22 cellular contexts compared by ENCODE assay signal in the genomic region with DNA sequence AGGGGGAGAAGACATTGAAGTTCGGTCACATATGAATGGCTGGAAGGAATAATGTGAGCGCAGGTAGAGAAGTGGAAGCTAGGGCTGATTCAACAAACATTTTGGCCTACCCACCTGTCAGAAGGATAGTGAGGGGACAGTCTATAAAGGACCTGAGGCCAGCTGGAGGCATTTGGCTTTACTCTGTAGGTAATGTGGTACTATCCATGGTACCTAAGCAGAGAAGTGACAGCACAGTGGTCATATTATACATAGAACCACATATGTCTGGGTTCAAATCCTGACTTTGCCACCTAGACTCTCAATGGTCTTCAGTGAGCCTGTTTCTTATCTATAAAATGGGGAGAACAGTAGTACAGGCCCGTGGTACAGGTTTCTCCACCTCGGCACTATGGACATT.
DNase-seq lines count a peak whose midpoint lies in the region; ATAC-seq and TF ChIP-seq lines count a peak whose summit lies in the region.
"Had no signal": no experiment of that assay in that cellular context is flagged by ENCODE, and none has a peak within 500 bp of the region (broad histone marks: within the 10 kb centered on the region; RNA-seq: fewer than 3 reads in every experiment).

No MANE protein-coding gene starts in this region.

- H3K27ac ChIP-seq in HCT116 (ENCODE audit: low read depth, low read length), result no peak overlapping the region
- H3K27ac ChIP-seq: 22Rv1; BLaER1 treated with 17β-estradiol and CSF1 and Interleukin-3, amounts not matched to agents 10 nM and 100 nM had no signal

- DNase-seq in activated CD8-positive, alpha-beta memory T cell treated with anti-CD3 and anti-CD28 coated beads for 24 hours, result peak; percentile 3
- DNase-seq in activated CD8-positive, alpha-beta memory T cell treated with anti-CD3 and anti-CD28 coated beads, Interleukin-2, amount 10 ng/mL, durations not matched to agents 7 days and 5 days, result no peak
- DNase-seq in HCT116 (ENCODE audit: low read depth, low spot score), result no peak
- peak; percentile 19 for DNase-seq in osteocyte (ENCODE audit: extremely low spot score, unreplicated experiment)
- no peak for DNase-seq in stimulated activated CD4-positive, alpha-beta T cell treated with anti-CD3 and anti-CD28 coated beads, Interleukin-2, amount 100 ng/mL, for 48 hours
- no peak for DNase-seq in iPS-NIHi11 (ENCODE audit: low spot score)
- DNase-seq: ACHN; AML-193; BE2C; Calu3; CD4-positive, alpha-beta T cell; COR-L47; DMS53; DND-41; H7; HCEC 1CT; HFFc6 had no signal

- CTCF ChIA-PET in activated CD8-positive, alpha-beta memory T cell treated with anti-CD3 and anti-CD28 coated beads, Interleukin-2, amount 10 ng/mL, durations not matched to agents 7 days and 5 days (lab: Charles Lee), result no interaction called here
- CTCF ChIA-PET in HCT116 (lab: Charles Lee), result no interaction called here

- H3K27ac Mint-ChIP-seq in activated CD8-positive, alpha-beta memory T cell treated with anti-CD3 and anti-CD28 coated beads, Interleukin-2, amount 10 ng/mL, durations not matched to agents 7 days and 5 days, result no peak overlapping the region
- no peak overlapping the region for H3K27ac Mint-ChIP-seq in osteocyte (ENCODE audit: unreplicated experiment)
- H3K27ac Mint-ChIP-seq: CD14-positive monocyte; CD4-positive, alpha-beta T cell; HFFc6 had no signal

- no peaks in the 10 kb centered on the region for H3K79me2 ChIP-seq in HCT116 (ENCODE audit: insufficient read depth, low read length)

- no peak overlapping the region for H3K4me3 Mint-ChIP-seq in activated CD8-positive, alpha-beta memory T cell treated with anti-CD3 and anti-CD28 coated beads, Interleukin-2, amount 10 ng/mL, durations not matched to agents 7 days and 5 days
- H3K4me3 Mint-ChIP-seq in osteocyte (ENCODE audit: unreplicated experiment), result no peak overlapping the region
- H3K4me3 Mint-ChIP-seq: CD14-positive monocyte; CD4-positive, alpha-beta T cell; HFFc6 had no signal

- H2AFZ ChIP-seq in HCT116 (ENCODE audit: low read depth, low read length, poor library complexity, severe bottlenecking), result no peak overlapping the region

- no peaks in the 10 kb centered on the region for H3K36me3 Mint-ChIP-seq in activated CD8-positive, alpha-beta memory T cell treated with anti-CD3 and anti-CD28 coated beads, Interleukin-2, amount 10 ng/mL, durations not matched to agents 7 days and 5 days
- no peaks in the 10 kb centered on the region for H3K36me3 Mint-ChIP-seq in osteocyte (ENCODE audit: unreplicated experiment)

- no peak overlapping the region for H3K9ac ChIP-seq in HCT116 (ENCODE audit: low read length)
- H3K9ac ChIP-seq: BLaER1 treated with 17β-estradiol and CSF1 and Interleukin-3, amounts not matched to agents 10 nM and 100 nM had no signal

- no peak for TF ChIP-seq CTCF in HCT116 (IDR thresholded peaks at IDR 0.05 in 2 of 3, conservative IDR thresholded peaks at IDR 0.05 in 1 of 3; ENCODE audit: borderline replicate concordance in 1 of 3, insufficient read depth in 1 of 3, low read depth in 2 of 3, low read length in 2 of 3)
- TF ChIP-seq CTCF in osteocyte (IDR thresholded peaks at IDR 0.05), result no peak

- no peaks in the 10 kb centered on the region for H3K9me3 ChIP-seq in HCT116 (ENCODE audit: control insufficient read depth in 1 of 2, insufficient read depth in 1 of 2, low read depth in 1 of 2, low read length in 2 of 2)
- H3K9me3 ChIP-seq: BE2C; BLaER1 treated with 17β-estradiol and CSF1 and Interleukin-3, amounts not matched to agents 10 nM and 100 nM had no signal

- peaks cover 35% of the 10 kb centered on the region for H3K27me3 ChIP-seq in HCT116 (ENCODE audit: insufficient read depth, low read length)
- H3K27me3 ChIP-seq: BE2C; BLaER1 treated with 17β-estradiol and CSF1 and Interleukin-3, amounts not matched to agents 10 nM and 100 nM had no signal

- no peaks in the 10 kb centered on the region for H3K9me3 Mint-ChIP-seq in activated CD8-positive, alpha-beta memory T cell treated with anti-CD3 and anti-CD28 coated beads, Interleukin-2, amount 10 ng/mL, durations not matched to agents 7 days and 5 days (ENCODE audit: low read depth)
- H3K9me3 Mint-ChIP-seq in osteocyte (ENCODE audit: unreplicated experiment), result no peaks in the 10 kb centered on the region
- H3K9me3 Mint-ChIP-seq: CD4-positive, alpha-beta T cell had no signal

- no TSS peak for BruUV-seq in HCT116 (replicated peaks; lab: Mats Ljungman, UMichigan)

- H3K4me3 ChIP-seq in HCT116 (replicated peaks in 1 of 2; ENCODE audit: low read depth in 1 of 2, low read length in 2 of 2), result no peak overlapping the region
- H3K4me3 ChIP-seq: BLaER1 treated with 17β-estradiol and CSF1 and Interleukin-3, amounts not matched to agents 10 nM and 100 nM had no signal

- H3K4me1 Mint-ChIP-seq in activated CD8-positive, alpha-beta memory T cell treated with anti-CD3 and anti-CD28 coated beads, Interleukin-2, amount 10 ng/mL, durations not matched to agents 7 days and 5 days, result no peaks in the 10 kb centered on the region
- H3K4me1 Mint-ChIP-seq in osteocyte (ENCODE audit: unreplicated experiment), result peaks cover 8% of the 10 kb centered on the region
- H3K4me1 Mint-ChIP-seq: CD14-positive monocyte had no signal

- H3K9me2 ChIP-seq in HCT116 (ENCODE audit: insufficient read depth), result no peaks in the 10 kb centered on the region

- H3K27me3 Mint-ChIP-seq in activated CD8-positive, alpha-beta memory T cell treated with anti-CD3 and anti-CD28 coated beads, Interleukin-2, amount 10 ng/mL, durations not matched to agents 7 days and 5 days, result no peaks in the 10 kb centered on the region
- no peaks in the 10 kb centered on the region for H3K27me3 Mint-ChIP-seq in osteocyte (ENCODE audit: unreplicated experiment)
- H3K27me3 Mint-ChIP-seq: CD4-positive, alpha-beta T cell had no signal

- intact Hi-C loops in HCT116 (cut with micrococcal nuclease), result no loop called here

- no peaks in the 10 kb centered on the region for H3K4me1 ChIP-seq in HCT116 (ENCODE audit: control insufficient read depth in 1 of 2, insufficient read depth in 2 of 2, low read length in 2 of 2)
- H3K4me1 ChIP-seq: BE2C had no signal

- no peak overlapping the region for H3K4me2 ChIP-seq in HCT116 (ENCODE audit: low read length)
- H3K4me2 ChIP-seq: BLaER1 treated with 17β-estradiol and CSF1 and Interleukin-3, amounts not matched to agents 10 nM and 100 nM had no signal

- RAD21 ChIA-PET in HCT116 (lab: Charles Lee; ENCODE audit: low non-redundant PET in 1 of 2, low total read pairs in 2 of 2, uncharacterized antibody in 2 of 2, unreplicated experiment in 2 of 2), result no interaction called here

- ATAC-seq in activated CD8-positive, alpha-beta memory T cell treated with anti-CD3 and anti-CD28 coated beads, Interleukin-2, amount 10 ng/mL, durations not matched to agents 7 days and 5 days, result no peak
- no peak for ATAC-seq in HCT116
- no peak for ATAC-seq in GM18502 (IDR thresholded peaks at IDR 0.05; ENCODE audit: poor library complexity, unreplicated experiment)

- TF ChIP-seq RAD21 in HCT116 (IDR thresholded peaks at IDR 0.05; ENCODE audit: low read depth), result no peak

- POLR2A ChIA-PET in HCT116 (lab: Charles Lee), result no interaction called here

- no peak for TF ChIP-seq POLR2A in HCT116 (IDR thresholded peaks at IDR 0.05; ENCODE audit: borderline replicate concordance, extremely low read depth, insufficient read depth, insufficient read length)

- H4K20me1 ChIP-seq in HCT116 (ENCODE audit: insufficient read depth), result no peaks in the 10 kb centered on the region
- H4K20me1 ChIP-seq: BLaER1 treated with 17β-estradiol and CSF1 and Interleukin-3, amounts not matched to agents 10 nM and 100 nM had no signal

- H3K36me3 ChIP-seq in HCT116 (ENCODE audit: control insufficient read depth in 1 of 2, insufficient read depth in 2 of 2, low read length in 2 of 2), result no peaks in the 10 kb centered on the region
- H3K36me3 ChIP-seq: BE2C; BLaER1 treated with 17β-estradiol and CSF1 and Interleukin-3, amounts not matched to agents 10 nM and 100 nM had no signal

TF ChIP-seq in HCT116, 20 proteins besides CTCF, POLR2A, EP300 and RAD21 (continues in another document):
- no peak for TF ChIP-seq FOSL1 (IDR thresholded peaks at IDR 0.05; ENCODE audit: low read depth)

TF ChIP-seq in PFSK-1, 5 proteins besides CTCF, POLR2A, EP300 and RAD21:
- TF ChIP-seq POLR2AphosphoS5 (IDR thresholded peaks at IDR 0.05; ENCODE audit: low read depth, low read length) (no peak), SIN3A (IDR thresholded peaks at IDR 0.05; ENCODE audit: borderline replicate concordance, insufficient read depth, low read length) (no peak), FOXP2 (optimal IDR thresholded peaks at IDR 0.05; ENCODE audit: borderline replicate concordance, extremely low read depth, extremely low read length, insufficient read depth) (no peak), TAF1 (IDR thresholded peaks at IDR 0.05; ENCODE audit: borderline replicate concordance, insufficient read depth, low read length) (no peak)
- TF ChIP-seq, protein P1, sequence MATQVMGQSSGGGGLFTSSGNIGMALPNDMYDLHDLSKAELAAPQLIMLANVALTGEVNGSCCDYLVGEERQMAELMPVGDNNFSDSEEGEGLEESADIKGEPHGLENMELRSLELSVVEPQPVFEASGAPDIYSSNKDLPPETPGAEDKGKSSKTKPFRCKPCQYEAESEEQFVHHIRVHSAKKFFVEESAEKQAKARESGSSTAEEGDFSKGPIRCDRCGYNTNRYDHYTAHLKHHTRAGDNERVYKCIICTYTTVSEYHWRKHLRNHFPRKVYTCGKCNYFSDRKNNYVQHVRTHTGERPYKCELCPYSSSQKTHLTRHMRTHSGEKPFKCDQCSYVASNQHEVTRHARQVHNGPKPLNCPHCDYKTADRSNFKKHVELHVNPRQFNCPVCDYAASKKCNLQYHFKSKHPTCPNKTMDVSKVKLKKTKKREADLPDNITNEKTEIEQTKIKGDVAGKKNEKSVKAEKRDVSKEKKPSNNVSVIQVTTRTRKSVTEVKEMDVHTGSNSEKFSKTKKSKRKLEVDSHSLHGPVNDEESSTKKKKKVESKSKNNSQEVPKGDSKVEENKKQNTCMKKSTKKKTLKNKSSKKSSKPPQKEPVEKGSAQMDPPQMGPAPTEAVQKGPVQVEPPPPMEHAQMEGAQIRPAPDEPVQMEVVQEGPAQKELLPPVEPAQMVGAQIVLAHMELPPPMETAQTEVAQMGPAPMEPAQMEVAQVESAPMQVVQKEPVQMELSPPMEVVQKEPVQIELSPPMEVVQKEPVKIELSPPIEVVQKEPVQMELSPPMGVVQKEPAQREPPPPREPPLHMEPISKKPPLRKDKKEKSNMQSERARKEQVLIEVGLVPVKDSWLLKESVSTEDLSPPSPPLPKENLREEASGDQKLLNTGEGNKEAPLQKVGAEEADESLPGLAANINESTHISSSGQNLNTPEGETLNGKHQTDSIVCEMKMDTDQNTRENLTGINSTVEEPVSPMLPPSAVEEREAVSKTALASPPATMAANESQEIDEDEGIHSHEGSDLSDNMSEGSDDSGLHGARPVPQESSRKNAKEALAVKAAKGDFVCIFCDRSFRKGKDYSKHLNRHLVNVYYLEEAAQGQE (IDR thresholded peaks at IDR 0.05; ENCODE audit: insufficient read depth in 1 of 2, low read depth in 2 of 2, low read length in 2 of 2), result peak; percentile 37 to 84; a peak in 3 of 4 replicates
TF ChIP-seq in PFSK-1: peak in this region for 1.

Comparison
In these comparisons a context has a peak if more than half of its experiments do, and no peak if none do; other contexts are left out.
1. DNase-seq: peak in activated CD8-positive, alpha-beta memory T cell treated with anti-CD3 and anti-CD28 coated beads for 24 hours (single experiment) and osteocyte (single experiment); none in activated CD8-positive, alpha-beta memory T cell treated with anti-CD3 and anti-CD28 coated beads, Interleukin-2, amount 10 ng/mL, durations not matched to agents 7 days and 5 days (single experiment), HCT116 (single experiment), stimulated activated CD4-positive, alpha-beta T cell treated with anti-CD3 and anti-CD28 coated beads, Interleukin-2, amount 100 ng/mL, for 48 hours (0 of 2) and iPS-NIHi11 (single experiment).